Comparison of ENCODE assay signal across 8 cellular contexts in genomic region chr13:36918246-36919060, GRCh38. TPM values are rescaled to one million over a fixed set of nuclear protein-coding genes. Genes with fewer than 3 reads are reported as not detected.
DNase-seq lines count a peak whose midpoint lies in the region; ATAC-seq and TF ChIP-seq lines count a peak whose summit lies in the region.

No MANE protein-coding gene starts in this region.

- H3K36me3 ChIP-seq in Panc1 (ENCODE audit: control insufficient read depth, insufficient read depth, low read length) (no peaks in the 10 kb centered on the region), rectal smooth muscle tissue (ENCODE audit: control insufficient read depth, insufficient read depth, low read length) (no peaks in the 10 kb centered on the region)

- no peak overlapping the region for H2BK120ac ChIP-seq in H9 (ENCODE audit: low read depth, low read length, poor library complexity, severe bottlenecking)

- H3K27me3 ChIP-seq in H9 (ENCODE audit: insufficient read depth, low read length) (no peaks in the 10 kb centered on the region; the same call in 1 of the 2 replicates), Panc1 (ENCODE audit: control insufficient read depth, insufficient read depth, low read length) (no peaks in the 10 kb centered on the region), rectal smooth muscle tissue (ENCODE audit: control insufficient read depth, insufficient read depth, low read length) (no peaks in the 10 kb centered on the region)

- no peaks in the 10 kb centered on the region for H4K20me1 ChIP-seq in H9 (ENCODE audit: control insufficient read depth, insufficient read depth, insufficient read length)

- peaks cover 7% of the 10 kb centered on the region for H3K23me2 ChIP-seq in H9 (ENCODE audit: insufficient read length, low read depth, low read length, poor library complexity, severe bottlenecking)

- DNase-seq in H9 (no peak), Panc1 (ENCODE audit: low read depth, low spot score) (no peak), fibroblast of pulmonary artery (ENCODE audit: low read depth) (peak; percentile 17), Kasumi-1 (lab: John Stamatoyannopoulos, UW) (no peak)
- DNase-seq in effector CD8-positive, alpha-beta T cell (lab: John Stamatoyannopoulos, UW): no peak

- no peaks in the 10 kb centered on the region for H3K79me2 ChIP-seq in H9 (ENCODE audit: insufficient read depth, low read length)

- CTCF ChIA-PET in Panc1 (lab: Charles Lee): no interaction called here

- H2BK12ac ChIP-seq in H9 (ENCODE audit: insufficient read length, low read depth, low read length): no peak overlapping the region

- H3K9me3 ChIP-seq in H9 (ENCODE audit: control insufficient read depth, low read depth, low read length) (no peaks in the 10 kb centered on the region), Panc1 (ENCODE audit: control insufficient read depth, insufficient read depth, low read depth, low read length) (no peaks in the 10 kb centered on the region)

- no peaks in the 10 kb centered on the region for H3K36me3 Mint-ChIP-seq in H9 (ENCODE audit: insufficient read depth in 1 of 3, low read depth in 3 of 3)

- H3K27ac Mint-ChIP-seq in H9: no peak overlapping the region

- H3K18ac ChIP-seq in H9 (ENCODE audit: insufficient read length, low read depth, low read length): no peak overlapping the region

- BruUV-seq in Panc1 (replicated peaks; lab: Mats Ljungman, UMichigan): no TSS peak

- no peak overlapping the region for H2BK5ac ChIP-seq in H9 (ENCODE audit: insufficient read length, low read length)

- H3K27ac ChIP-seq in H9 (ENCODE audit: insufficient read length, low read depth, low read length): no peak overlapping the region
- no peak overlapping the region; the same call in 1 of the 2 replicates for H3K27ac ChIP-seq in Panc1 (ENCODE audit: low read length)
- peak overlapping the region; percentile 54 for H3K27ac ChIP-seq in rectal smooth muscle tissue (ENCODE audit: low read depth, low read length)

- no peak overlapping the region for H3T11ph ChIP-seq in H9 (ENCODE audit: low read length)

- ATAC-seq in Panc1 (peak; percentile 8; the same call in 1 of the 2 replicates), GM21576 (IDR thresholded peaks at IDR 0.05; ENCODE audit: unreplicated experiment) (no peak), GM21529 (IDR thresholded peaks at IDR 0.05; ENCODE audit: unreplicated experiment) (no peak)

- H3K23ac ChIP-seq in H9 (ENCODE audit: insufficient read length, low read depth, low read length): no peak overlapping the region

- WGBS in H9 (ENCODE audit: extremely low coverage, insufficient read length, low lambda C conversion rate): no CpG with 5 or more reads among the region's 11 CpGs

- peak overlapping the region; percentile 96 for H3K4me2 ChIP-seq in H9 (ENCODE audit: insufficient read depth, insufficient read length, low read length)

- POLR2A ChIA-PET in Panc1 (lab: Charles Lee): no interaction called here

- no peak overlapping the region for H3K4ac ChIP-seq in H9 (ENCODE audit: low read depth, low read length)

- H4K8ac ChIP-seq in H9 (replicated peaks; ENCODE audit: insufficient read length, low read depth, low read length): no peak overlapping the region

- peaks cover 56% of the 10 kb centered on the region for H3K27me3 Mint-ChIP-seq in H9 (ENCODE audit: low read depth)

- H3K9ac ChIP-seq in H9 (ENCODE audit: extremely low read depth, insufficient read length, low read length): no peak overlapping the region
- H3K9ac ChIP-seq in rectal smooth muscle tissue (ENCODE audit: low read length): no peak overlapping the region

- TF ChIP-seq CTCF in H9 (conservative IDR thresholded peaks at IDR 0.05): no peak
- TF ChIP-seq CTCF in Panc1 (IDR thresholded peaks at IDR 0.05): no peak
- TF ChIP-seq CTCF in fibroblast of pulmonary artery (IDR thresholded peaks at IDR 0.05; ENCODE audit: low read length, missing control alignments): no peak

- H3K4me3 Mint-ChIP-seq in H9: peak overlapping the region; percentile 80 to 91

- H4K91ac ChIP-seq in H9 (ENCODE audit: insufficient read length, low read depth, low read length): no peak overlapping the region

- intact Hi-C loops in Panc1 (cut with micrococcal nuclease; ENCODE audit: unreplicated experiment): no loop called here

- no peak overlapping the region for H2BK15ac ChIP-seq in H9 (ENCODE audit: low read depth, low read length)

- peaks cover 8 to 9% of the 10 kb centered on the region in 2 experiments for H3K4me1 Mint-ChIP-seq in H9

- H3K9me3 Mint-ChIP-seq in H9: no peaks in the 10 kb centered on the region; a peak in 1 of 5 replicates

- no peak overlapping the region for H2AFZ ChIP-seq in H9 (ENCODE audit: low read length)

- H3K79me1 ChIP-seq in H9 (ENCODE audit: insufficient read depth, low read depth, low read length, poor library complexity, severe bottlenecking): no peaks in the 10 kb centered on the region

- H3K4me3 ChIP-seq in Panc1 (ENCODE audit: low read depth in 2 of 2, low read length in 2 of 2) (peak overlapping the region; percentile 50 to 54), fibroblast of pulmonary artery (replicated peaks; ENCODE audit: low read depth, low read length) (peak overlapping the region; percentile 58), rectal smooth muscle tissue (ENCODE audit: low read length) (peak overlapping the region; percentile 75)

- in situ Hi-C loops in Panc1 (cut with HindIII; ENCODE audit: low pct_unique_long_range_greater_than_20kb, low sequenced_read_pairs): no loop called here

- H4K5ac ChIP-seq in H9 (ENCODE audit: insufficient read length, low read depth, low read length): no peak overlapping the region

- H2BK20ac ChIP-seq in H9 (ENCODE audit: low read depth, low read length, poor library complexity, severe bottlenecking): no peak overlapping the region

- H2AK5ac ChIP-seq in H9 (ENCODE audit: insufficient read length, low read length): no peak overlapping the region

- H3K14ac ChIP-seq in H9 (ENCODE audit: insufficient read depth, low read length): no peak overlapping the region

- no peaks in the 10 kb centered on the region for H3K4me1 ChIP-seq in H9 (ENCODE audit: insufficient read depth, low read length)
- H3K4me1 ChIP-seq in Panc1 (ENCODE audit: control insufficient read depth, insufficient read depth, low read length): no peaks in the 10 kb centered on the region
- peaks cover 6% of the 10 kb centered on the region for H3K4me1 ChIP-seq in rectal smooth muscle tissue (ENCODE audit: control insufficient read depth, insufficient read depth, low read length)

- H3K56ac ChIP-seq in H9 (ENCODE audit: insufficient read length, low read depth, low read length): no peak overlapping the region

RNA-seq across cellular contexts. Expression of gene SMAD9, which starts 1.6 kb away (rescaled TPM):
- total RNA-seq in H9 (2021) (1.1 TPM in 2 replicates), Panc1 (2021; ENCODE audit: unreplicated experiment) (2.4 TPM)
- polyA plus RNA-seq in Panc1 (2012; ENCODE audit: insufficient read length): 1.7 TPM
